27 cellular contexts compared by ENCODE assay signal in genomic region chr3:89372456-89372855, GRCh38.
DNase-seq lines count a peak whose midpoint lies in the region; ATAC-seq and TF ChIP-seq lines count a peak whose summit lies in the region.
"Had no signal": no experiment of that assay in that cellular context is flagged by ENCODE, and none has a peak within 500 bp of the region (broad histone marks: within the 10 kb centered on the region; RNA-seq: fewer than 3 reads in every experiment).

No MANE protein-coding gene starts in this region.

- H3K4me3 Mint-ChIP-seq in immature natural killer cell: no peak overlapping the region
- H3K4me3 Mint-ChIP-seq: activated B cell treated with CpG ODN at 0.5 μM for 24 hours; activated CD4-positive, alpha-beta memory T cell treated with anti-CD3 and anti-CD28 coated beads for 36 hours; CD8-positive, alpha-beta memory T cell; H9; mesothelial cell of epicardium; nephron progenitor cell had no signal

- H3K9me3 Mint-ChIP-seq in immature natural killer cell: peaks cover 6 to 56% (median 20%) of the 10 kb centered on the region in 6 donors

- no peaks in the 10 kb centered on the region for H3K27me3 ChIP-seq in foreskin keratinocyte
- H3K27me3 ChIP-seq: transverse colon had no signal

- peaks cover 3% of the 10 kb centered on the region for H3K4me1 ChIP-seq in foreskin keratinocyte
- H3K4me1 ChIP-seq: transverse colon had no signal

- no peak overlapping the region for H3K27ac ChIP-seq in foreskin keratinocyte
- H3K27ac ChIP-seq: transverse colon had no signal

- no peaks in the 10 kb centered on the region for H3K36me3 Mint-ChIP-seq in immature natural killer cell
- H3K36me3 Mint-ChIP-seq: activated CD4-positive, alpha-beta memory T cell treated with anti-CD3 and anti-CD28 coated beads for 36 hours; CD8-positive, alpha-beta memory T cell had no signal

- peak; percentile 43 for DNase-seq in Ammon's horn (ENCODE audit: low spot score)
- peak; percentile 72 for DNase-seq in HT1080 (ENCODE audit: low read depth)
- peak; percentile 55 for DNase-seq in astrocyte of the spinal cord (ENCODE audit: low read depth, low spot score)
- peak in 1 of 2 donors; percentile 51 for DNase-seq in foreskin keratinocyte
- no peak for DNase-seq in stimulated activated CD4-positive, alpha-beta T cell treated with anti-CD3 and anti-CD28 coated beads, Interleukin-2, amount 100 ng/mL, for 48 hours
- no peak for DNase-seq in immature natural killer cell
- DNase-seq in SHP77 (lab: John Stamatoyannopoulos, UW): no peak
- no peak for DNase-seq in occipital lobe (lab: John Stamatoyannopoulos, UW)
- DNase-seq: activated B cell treated with CpG ODN at 0.5 μM for 24 hours; activated CD4-positive, alpha-beta memory T cell treated with anti-CD3 and anti-CD28 coated beads for 36 hours; activated gamma-delta T cell; CD8-positive, alpha-beta memory T cell; central memory CD4-positive, alpha-beta T cell; DMS79; glutamatergic neuron; H9; Kasumi-1; NCI-H1417 treated with DMSO at 0.1 percent for 48 hours; NCI-H2171; NCI-H774; nephron progenitor cell; posterior cingulate gyrus; stimulated activated naive CD4-positive, alpha-beta T cell; T-helper 9 cell; transverse colon had no signal

- in situ Hi-C loops in astrocyte of the spinal cord (cut with HindIII; ENCODE audit: low sequenced_read_pairs): no loop called here

- H3K4me3 ChIP-seq in astrocyte of the spinal cord (ENCODE audit: low read depth, low read length): no peak overlapping the region
- H3K4me3 ChIP-seq: transverse colon had no signal

- TF ChIP-seq CTCF in astrocyte of the spinal cord (IDR thresholded peaks at IDR 0.05; ENCODE audit: low read depth, low read length) (no peak), foreskin keratinocyte (conservative IDR thresholded peaks at IDR 0.05) (no peak)

- no peaks in the 10 kb centered on the region for H3K4me1 Mint-ChIP-seq in immature natural killer cell
- H3K4me1 Mint-ChIP-seq: activated B cell treated with CpG ODN at 0.5 μM for 24 hours; CD8-positive, alpha-beta memory T cell; nephron progenitor cell had no signal

- ATAC-seq in foreskin keratinocyte: peak; percentile 82
- ATAC-seq: left lobe of liver had no signal

- no peak overlapping the region for H3K27ac Mint-ChIP-seq in immature natural killer cell
- H3K27ac Mint-ChIP-seq: activated B cell treated with CpG ODN at 0.5 μM for 24 hours; activated CD4-positive, alpha-beta memory T cell treated with anti-CD3 and anti-CD28 coated beads for 36 hours; CD8-positive, alpha-beta memory T cell; H9; mesothelial cell of epicardium; nephron progenitor cell had no signal

- H3K27me3 Mint-ChIP-seq in immature natural killer cell (ENCODE audit: low read depth in 3 of 3): no peaks in the 10 kb centered on the region
- H3K27me3 Mint-ChIP-seq: activated B cell treated with CpG ODN at 0.5 μM for 24 hours; activated CD4-positive, alpha-beta memory T cell treated with anti-CD3 and anti-CD28 coated beads for 36 hours; CD8-positive, alpha-beta memory T cell had no signal

Comparison
In these comparisons a context has a peak if more than half of its experiments do, and no peak if none do; other contexts are left out.
1. DNase-seq: peak in Ammon's horn (single experiment), HT1080 (single experiment) and astrocyte of the spinal cord (single experiment); none in stimulated activated CD4-positive, alpha-beta T cell treated with anti-CD3 and anti-CD28 coated beads, Interleukin-2, amount 100 ng/mL, for 48 hours (0 of 2), immature natural killer cell (0 of 3), SHP77 (0 of 2) and occipital lobe (single experiment).